Comparison of ENCODE assay signal across 14 cellular contexts in genomic region chr3:101509811-101510210, GRCh38. TPM values are rescaled to one million over a fixed set of nuclear protein-coding genes. Genes with fewer than 3 reads are reported as not detected.
A peak's percentile ranks its signal among the peaks of the same experiment; 100 is the strongest.
DNase-seq lines count a peak whose midpoint lies in the region; ATAC-seq, FAIRE-seq and TF ChIP-seq lines count a peak whose summit lies in the region.
"Had no signal": no experiment of that assay in that cellular context is flagged by ENCODE, and none has a peak within 500 bp of the region (broad histone marks: within the 10 kb centered on the region; RNA-seq: fewer than 3 reads in every experiment).

No MANE protein-coding gene starts in this region.

- peak overlapping the region; percentile 30 to 99 (median 89) for H3K4me3 Mint-ChIP-seq in CD4-positive, CD25-positive, alpha-beta regulatory T cell
- H3K4me3 Mint-ChIP-seq in activated T-helper 1 cell treated with anti-CD3 and anti-CD28 coated beads, Interleukin-12 subunit alpha, Interleukin-12 subunit beta, Interleukin-2, Interleukin-4 antibody, amounts not matched to agents 30 ng/mL and 10 ng/mL and 1 ng/mL, durations not matched to agents 14 hours and 24 hours and 36 hours = no peak overlapping the region
- H3K4me3 Mint-ChIP-seq: activated naive CD8-positive, alpha-beta T cell treated with anti-CD3 and anti-CD28 coated beads for 36 hours had no signal

- H3K36me3 ChIP-seq in CD4-positive, CD25-positive, alpha-beta regulatory T cell (ENCODE audit: control insufficient read depth, insufficient read depth, low read length) = peaks cover 3% of the 10 kb centered on the region
- H3K36me3 ChIP-seq in GM12878 (ENCODE audit: control insufficient read depth in 2 of 2, insufficient read depth in 2 of 2, low read length in 1 of 2) (no peaks in the 10 kb centered on the region), Karpas-422 (ENCODE audit: insufficient read depth, low read length) (no peaks in the 10 kb centered on the region)
- H3K36me3 ChIP-seq: esophagus squamous epithelium, upper lobe of left lung had no signal

- H3K36me3 Mint-ChIP-seq in CD4-positive, CD25-positive, alpha-beta regulatory T cell = peaks cover 26% of the 10 kb centered on the region
- peaks cover 11% of the 10 kb centered on the region for H3K36me3 Mint-ChIP-seq in activated T-helper 1 cell treated with anti-CD3 and anti-CD28 coated beads, Interleukin-12 subunit alpha, Interleukin-12 subunit beta, Interleukin-2, Interleukin-4 antibody, amounts not matched to agents 30 ng/mL and 10 ng/mL and 1 ng/mL, durations not matched to agents 14 hours and 24 hours and 36 hours (ENCODE audit: low read depth)

- H3K27me3 Mint-ChIP-seq in CD4-positive, CD25-positive, alpha-beta regulatory T cell = peaks cover 11% of the 10 kb centered on the region
- no peaks in the 10 kb centered on the region for H3K27me3 Mint-ChIP-seq in activated T-helper 1 cell treated with anti-CD3 and anti-CD28 coated beads, Interleukin-12 subunit alpha, Interleukin-12 subunit beta, Interleukin-2, Interleukin-4 antibody, amounts not matched to agents 30 ng/mL and 10 ng/mL and 1 ng/mL, durations not matched to agents 14 hours and 24 hours and 36 hours (ENCODE audit: insufficient read depth)
- H3K27me3 Mint-ChIP-seq: activated naive CD8-positive, alpha-beta T cell treated with anti-CD3 and anti-CD28 coated beads for 36 hours had no signal

- H3K27ac ChIP-seq in CD4-positive, CD25-positive, alpha-beta regulatory T cell (ENCODE audit: insufficient read depth, low read length, poor library complexity, severe bottlenecking) = no peak overlapping the region
- no peak overlapping the region for H3K27ac ChIP-seq in GM12878 (ENCODE audit: control insufficient read depth, insufficient read depth)
- H3K27ac ChIP-seq in Karpas-422 (ENCODE audit: low read length) = no peak overlapping the region
- H3K27ac ChIP-seq: coronary artery, esophagus squamous epithelium, upper lobe of left lung had no signal

- no peaks in the 10 kb centered on the region for H3K9me3 ChIP-seq in CD4-positive, CD25-positive, alpha-beta regulatory T cell (ENCODE audit: control insufficient read depth in 2 of 2, low read length in 2 of 2)
- H3K9me3 ChIP-seq in GM12878 (replicated peaks; ENCODE audit: control insufficient read depth, insufficient read depth, low read length) = no peaks in the 10 kb centered on the region
- H3K9me3 ChIP-seq in Karpas-422 (ENCODE audit: low read length) = no peaks in the 10 kb centered on the region
- H3K9me3 ChIP-seq: esophagus squamous epithelium, upper lobe of left lung had no signal

- peaks cover 5% of the 10 kb centered on the region; the same call in 1 of the 2 replicates for H3K79me2 ChIP-seq in GM12878 (ENCODE audit: control insufficient read depth, insufficient read depth, low read length)
- H3K79me2 ChIP-seq in Karpas-422 (ENCODE audit: low read length) = peaks cover 59% of the 10 kb centered on the region

- ATAC-seq in CD4-positive, CD25-positive, alpha-beta regulatory T cell (ENCODE audit: low read depth in 2 of 2) = no peak
- ATAC-seq in GM12878 (no peak), HG03196 (IDR thresholded peaks at IDR 0.05; ENCODE audit: unreplicated experiment) (no peak)

- 100% methylated on average over 3 of the region's 3 CpGs for WGBS in GM12878 (ENCODE audit: insufficient coverage, insufficient replicate concordance, low lambda C conversion rate, missing lambda C conversion rate)

- TSS peak; percentile 37 for BruUV-seq in GM12878 (replicated peaks; lab: Mats Ljungman, UMichigan)

- peaks cover 46% of the 10 kb centered on the region for H3K4me1 ChIP-seq in CD4-positive, CD25-positive, alpha-beta regulatory T cell (ENCODE audit: control insufficient read depth, insufficient read depth, low read length, poor library complexity, severe bottlenecking)
- H3K4me1 ChIP-seq in GM12878 (ENCODE audit: control insufficient read depth, insufficient read depth, low read length) (no peaks in the 10 kb centered on the region), Karpas-422 (ENCODE audit: low read length) (peaks cover 15% of the 10 kb centered on the region)

- H4K20me1 ChIP-seq in GM12878 (ENCODE audit: control insufficient read depth, insufficient read depth) = no peaks in the 10 kb centered on the region
- H4K20me1 ChIP-seq in Karpas-422 (ENCODE audit: insufficient read depth, low read depth, low read length) = no peaks in the 10 kb centered on the region

- TF ChIP-seq POLR2A in GM12878 (IDR thresholded peaks at IDR 0.05; ENCODE audit: low read depth, low read length) = no peak

- H3K27me3 ChIP-seq in CD4-positive, CD25-positive, alpha-beta regulatory T cell (ENCODE audit: control insufficient read depth, insufficient read depth, low read length) = no peaks in the 10 kb centered on the region
- H3K27me3 ChIP-seq in GM12878 (replicated peaks in 1 of 2; ENCODE audit: control insufficient read depth in 2 of 2, insufficient read depth in 2 of 2, low read length in 1 of 2) (no peaks in the 10 kb centered on the region), Karpas-422 (ENCODE audit: low read length) (no peaks in the 10 kb centered on the region)
- H3K27me3 ChIP-seq: esophagus squamous epithelium, upper lobe of left lung had no signal

- H3K9ac ChIP-seq in GM12878 (ENCODE audit: control insufficient read depth, insufficient read depth, low read length) = no peak overlapping the region
- no peak overlapping the region for H3K9ac ChIP-seq in Karpas-422 (ENCODE audit: low read length)

- no peak for TF ChIP-seq EP300 in GM12878 (IDR thresholded peaks at IDR 0.05; ENCODE audit: borderline replicate concordance in 1 of 2, control insufficient read depth in 1 of 2, low read depth in 2 of 2, low read length in 2 of 2)

- H3K4me2 ChIP-seq in GM12878 (ENCODE audit: control insufficient read depth, insufficient read depth) (no peak overlapping the region), Karpas-422 (ENCODE audit: low read depth, low read length, poor library complexity, severe bottlenecking) (no peak overlapping the region)

- DNase-seq in CD4-positive, CD25-positive, alpha-beta regulatory T cell = no peak
- peak; percentile 43 for DNase-seq in HS-5 (ENCODE audit: low read depth)
- DNase-seq in GM12878 (ENCODE audit: low read depth, low spot score) = no peak
- peak; percentile 59 for DNase-seq in foreskin melanocyte
- DNase-seq in Karpas-422 = no peak
- no peak for DNase-seq in activated T-helper 1 cell treated with anti-CD3 and anti-CD28 coated beads, Interleukin-12 subunit alpha, Interleukin-12 subunit beta, Interleukin-2, Interleukin-4 antibody, amounts not matched to agents 30 ng/mL and 10 ng/mL and 1 ng/mL, durations not matched to agents 14 hours and 24 hours and 36 hours (ENCODE audit: low spot score)
- DNase-seq in HEK293T (ENCODE audit: extremely low spot score) = no peak
- DNase-seq: activated naive CD8-positive, alpha-beta T cell treated with anti-CD3 and anti-CD28 coated beads for 36 hours; esophagus squamous epithelium; NCI-H1105 treated with DMSO at 0.1 percent for 48 hours; NCI-H345 had no signal

- peak overlapping the region; percentile 9 for H3K4me3 ChIP-seq in CD4-positive, CD25-positive, alpha-beta regulatory T cell (ENCODE audit: low read depth, low read length)
- H3K4me3 ChIP-seq in GM12878 (no peak overlapping the region), Karpas-422 (ENCODE audit: low read length) (no peak overlapping the region)
- H3K4me3 ChIP-seq: coronary artery, esophagus squamous epithelium, upper lobe of left lung had no signal

- TF ChIP-seq RAD21 in GM12878 (IDR thresholded peaks at IDR 0.05; ENCODE audit: insufficient read depth, low read depth, low read length) = no peak

- intact Hi-C loops in GM12878 (cut with micrococcal nuclease; ENCODE audit: unreplicated experiment) = no loop called here
- intact Hi-C loops in activated T-helper 1 cell treated with anti-CD3 and anti-CD28 coated beads, Interleukin-12 subunit alpha, Interleukin-12 subunit beta, Interleukin-2, Interleukin-4 antibody, amounts not matched to agents 30 ng/mL and 10 ng/mL and 1 ng/mL, durations not matched to agents 14 hours and 24 hours and 36 hours (cut with micrococcal nuclease) = loop anchor here (5.0 to 10.0 kb wide), 4 partner anchors 43 to 1695 kb away; partner anchors contain the start of gene CMSS1

- POLR2A ChIA-PET in GM12878 (lab: Charles Lee) (no interaction called here), HEK293T (lab: Yijun Ruan, JAX) (no interaction called here)

- H3K27ac Mint-ChIP-seq in CD4-positive, CD25-positive, alpha-beta regulatory T cell = peak overlapping the region; percentile 5 to 82 (median 8)
- no peak overlapping the region for H3K27ac Mint-ChIP-seq in activated T-helper 1 cell treated with anti-CD3 and anti-CD28 coated beads, Interleukin-12 subunit alpha, Interleukin-12 subunit beta, Interleukin-2, Interleukin-4 antibody, amounts not matched to agents 30 ng/mL and 10 ng/mL and 1 ng/mL, durations not matched to agents 14 hours and 24 hours and 36 hours

- peaks cover 0 to 5% (median 1%) of the 10 kb centered on the region in 7 donors for H3K9me3 Mint-ChIP-seq in CD4-positive, CD25-positive, alpha-beta regulatory T cell
- H3K9me3 Mint-ChIP-seq in activated T-helper 1 cell treated with anti-CD3 and anti-CD28 coated beads, Interleukin-12 subunit alpha, Interleukin-12 subunit beta, Interleukin-2, Interleukin-4 antibody, amounts not matched to agents 30 ng/mL and 10 ng/mL and 1 ng/mL, durations not matched to agents 14 hours and 24 hours and 36 hours = no peaks in the 10 kb centered on the region

- RAD21 ChIA-PET in GM12878 (lab: Charles Lee; ENCODE audit: unreplicated experiment) = no interaction called here

- SMC1A ChIA-PET in GM12878 (lab: Charles Lee; ENCODE audit: uncharacterized antibody, unreplicated experiment) = interaction anchor here (0.8 to 2.4 kb wide), 3 partner anchors 9 to 15 kb away, joined by 4 to 10 read pairs (median 5); no protein-coding TSS in a partner anchor

- TF ChIP-seq CTCF in GM12878 (IDR thresholded peaks at IDR 0.05 in 2 of 3, conservative IDR thresholded peaks at IDR 0.05 in 1 of 3; ENCODE audit: control insufficient read depth in 2 of 3, extremely low read depth in 1 of 3, insufficient read depth in 1 of 3, low read depth in 3 of 3, low read length in 3 of 3) = no peak

- peaks cover 32 to 81% (median 55%) of the 10 kb centered on the region in 4 donors for H3K4me1 Mint-ChIP-seq in CD4-positive, CD25-positive, alpha-beta regulatory T cell
- peaks cover 34% of the 10 kb centered on the region for H3K4me1 Mint-ChIP-seq in activated T-helper 1 cell treated with anti-CD3 and anti-CD28 coated beads, Interleukin-12 subunit alpha, Interleukin-12 subunit beta, Interleukin-2, Interleukin-4 antibody, amounts not matched to agents 30 ng/mL and 10 ng/mL and 1 ng/mL, durations not matched to agents 14 hours and 24 hours and 36 hours (ENCODE audit: low read depth)

- CTCF ChIA-PET in GM12878 (lab: Yijun Ruan, JAX) = interaction anchor here (0.6 kb wide), 1 partner anchor 260 kb away, joined by 7 read pairs; no protein-coding TSS in a partner anchor
- CTCF ChIA-PET in HEK293T (lab: Yijun Ruan, JAX) = no interaction called here

- no peak for FAIRE-seq in GM12878 (lab: Jason Lieb, UNC)

- in situ Hi-C loops in GM12878 (cut with MboI) = no loop called here

- H3K9me2 ChIP-seq in Karpas-422 (replicated peaks; ENCODE audit: insufficient read depth, low read length) = no peaks in the 10 kb centered on the region

- H2AFZ ChIP-seq in GM12878 (ENCODE audit: control insufficient read depth, low read depth, low read length) = no peak overlapping the region
- H2AFZ ChIP-seq in Karpas-422 (ENCODE audit: low read length) = no peak overlapping the region

RNA-seq across cellular contexts. Expression of gene SENP7, which starts 3.2 kb away (rescaled TPM):
- total RNA-seq in CD4-positive, CD25-positive, alpha-beta regulatory T cell = 49.9 TPM
- polyA plus RNA-seq in CD4-positive, CD25-positive, alpha-beta regulatory T cell = 10 to 100 TPM in 1 of 4 donors, 1 to 10 TPM in 3; 7.8 to 12.5 (median 9.6) TPM
- total RNA-seq in GM12878 (2013; cell fraction: nucleolus; rRNA removed) = 99.6 and 111 TPM in 2 replicates
- total RNA-seq in GM12878 (2014; rRNA removed) (8.8 and 11.9 TPM in 2 replicates), GM12878 (2014; rRNA removed; fragmentation: Illumina TruSeq; extraction: Trizol) (13.9 and 14.1 TPM in 2 replicates), GM12878 (2021) (7.8 and 7.9 TPM in 2 replicates)
- polyA plus RNA-seq in GM12878 (2011; ENCODE audit: low read depth) = 3.8 TPM
- polyA plus RNA-seq in GM12878 (2011; rRNA removed) (14.7 and 26.3 TPM in 2 replicates), GM12878 (2014; fragmentation: Illumina TruSeq; extraction: Trizol) (10.2 and 15.7 TPM in 2 replicates), GM12878 (2014; fragmentation: Nextera tagmentation; extraction: Ambion mirVana) (1 to 10 TPM; 2.6 to 2.8 TPM), GM12878 (2014; rRNA removed) (7.0 and 9.1 TPM in 2 replicates), GM12878 (2016; fragmentation: Nextera tagmentation; extraction: Ambion mirVana) (1 to 10 TPM; 4.2 to 4.6 TPM)
- polyA plus RNA-seq in GM12878 (2011; cell fraction: cytosol; rRNA removed) = 3.2 and 3.4 TPM in 2 replicates
- 25.5 and 36.4 TPM in 2 replicates for polyA plus RNA-seq in GM12878 (2011; cell fraction: nucleus; rRNA removed)
- polyA plus RNA-seq in GM12878 (2012) = 6.1 and 8.0 TPM in 2 replicates
- 19.7 and 20.4 TPM in 2 replicates for polyA minus RNA-seq in GM12878 (2011; rRNA and poly(A)+ RNA removed)
- polyA minus RNA-seq in GM12878 (2011; cell fraction: cytosol; rRNA and poly(A)+ RNA removed) = 4.7 and 6.1 TPM in 2 replicates
- 30.5 and 37.4 TPM in 2 replicates for polyA minus RNA-seq in GM12878 (2011; cell fraction: nucleus; rRNA and poly(A)+ RNA removed)
- total RNA-seq in Karpas-422 (2014; rRNA removed; shearing (Covaris generic); ENCODE audit: low replicate concordance) = 15.3 and 31.6 TPM in 2 replicates
- total RNA-seq in activated T-helper 1 cell treated with anti-CD3 and anti-CD28 coated beads, Interleukin-12 subunit alpha, Interleukin-12 subunit beta, Interleukin-2, Interleukin-4 antibody, amounts not matched to agents 30 ng/mL and 10 ng/mL and 1 ng/mL, durations not matched to agents 14 hours and 24 hours and 36 hours = 9.1 and 10.7 TPM in 2 replicates

RNA-seq across cellular contexts. Expression of gene TRMT10C, which starts 51.9 kb away (rescaled TPM):
- total RNA-seq in CD4-positive, CD25-positive, alpha-beta regulatory T cell = 29.4 TPM
- polyA plus RNA-seq in CD4-positive, CD25-positive, alpha-beta regulatory T cell = 10 to 100 TPM; 41.3 to 47.0 (median 43.4) TPM
- total RNA-seq in GM12878 (2013; cell fraction: nucleolus; rRNA removed) = 20.0 and 23.4 TPM in 2 replicates
- 37.6 and 44.5 TPM in 2 replicates for total RNA-seq in GM12878 (2014; rRNA removed)
- 43.2 and 47.7 TPM in 2 replicates for total RNA-seq in GM12878 (2014; rRNA removed; fragmentation: Illumina TruSeq; extraction: Trizol)
- total RNA-seq in GM12878 (2021) = 32.3 and 34.7 TPM in 2 replicates
- polyA plus RNA-seq in GM12878 (2011; ENCODE audit: low read depth) = 14.8 TPM
- polyA plus RNA-seq in GM12878 (2011; rRNA removed) = 33.3 and 51.2 TPM in 2 replicates
- polyA plus RNA-seq in GM12878 (2011; cell fraction: cytosol; rRNA removed) = 16.0 and 23.9 TPM in 2 replicates
- 12.9 and 14.3 TPM in 2 replicates for polyA plus RNA-seq in GM12878 (2011; cell fraction: nucleus; rRNA removed)
- 22.8 and 23.1 TPM in 2 replicates for polyA plus RNA-seq in GM12878 (2012)
- 46.6 and 61.1 TPM in 2 replicates for polyA plus RNA-seq in GM12878 (2014; fragmentation: Illumina TruSeq; extraction: Trizol)
- polyA plus RNA-seq in GM12878 (2014; fragmentation: Nextera tagmentation; extraction: Ambion mirVana) = 10 to 100 TPM; 76.9 to 82.1 TPM
- 24.5 and 33.0 TPM in 2 replicates for polyA plus RNA-seq in GM12878 (2014; rRNA removed)
- 10 to 100 TPM; 61.7 to 62.1 TPM for polyA plus RNA-seq in GM12878 (2016; fragmentation: Nextera tagmentation; extraction: Ambion mirVana)
- 12.2 and 14.6 TPM in 2 replicates for polyA minus RNA-seq in GM12878 (2011; rRNA and poly(A)+ RNA removed)
- polyA minus RNA-seq in GM12878 (2011; cell fraction: cytosol; rRNA and poly(A)+ RNA removed) = 6.5 and 10.5 TPM in 2 replicates
- 6.8 and 9.1 TPM in 2 replicates for polyA minus RNA-seq in GM12878 (2011; cell fraction: nucleus; rRNA and poly(A)+ RNA removed)
- total RNA-seq in Karpas-422 (2014; rRNA removed; shearing (Covaris generic); ENCODE audit: low replicate concordance) = 24.9 and 47.9 TPM in 2 replicates
- total RNA-seq in activated T-helper 1 cell treated with anti-CD3 and anti-CD28 coated beads, Interleukin-12 subunit alpha, Interleukin-12 subunit beta, Interleukin-2, Interleukin-4 antibody, amounts not matched to agents 30 ng/mL and 10 ng/mL and 1 ng/mL, durations not matched to agents 14 hours and 24 hours and 36 hours = 59.9 and 60.5 TPM in 2 replicates

Comparison
In these comparisons a context has a peak if more than half of its experiments do, and no peak if none do; other contexts are left out.
1. DNase-seq: peak in HS-5 (single experiment) and foreskin melanocyte (single experiment); none in CD4-positive, CD25-positive, alpha-beta regulatory T cell (0 of 3), GM12878 (single experiment), Karpas-422 (single experiment), activated T-helper 1 cell treated with anti-CD3 and anti-CD28 coated beads, Interleukin-12 subunit alpha, Interleukin-12 subunit beta, Interleukin-2, Interleukin-4 antibody, amounts not matched to agents 30 ng/mL and 10 ng/mL and 1 ng/mL, durations not matched to agents 14 hours and 24 hours and 36 hours (single experiment) and HEK293T (single experiment).